In the genomic region with DNA sequence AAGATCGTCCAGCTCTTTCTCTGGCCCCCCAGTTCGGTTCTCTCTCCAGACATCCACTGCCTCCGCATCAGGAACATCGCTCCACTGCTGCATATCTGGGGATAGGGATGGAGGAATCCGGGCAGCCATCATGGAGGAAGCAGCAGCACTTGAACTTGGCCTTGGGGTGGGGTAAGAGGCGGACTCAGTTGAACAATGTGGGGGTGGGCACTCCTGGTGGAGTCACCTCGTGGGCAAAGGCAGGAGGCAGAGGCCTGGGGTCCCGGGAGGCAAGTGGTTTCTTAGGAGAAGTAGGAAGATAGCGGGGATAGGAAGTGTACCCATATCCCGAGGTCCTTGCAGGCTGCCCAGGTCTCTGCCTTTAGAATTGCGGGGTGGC, we compare ENCODE assay signal across 8 cellular contexts.
DNase-seq lines count a peak whose midpoint lies in the region; ATAC-seq, FAIRE-seq and TF ChIP-seq lines count a peak whose summit lies in the region.

No MANE protein-coding gene starts in this region.

- no peak overlapping the region for H4K8ac ChIP-seq in H1 (ENCODE audit: extremely low read depth, insufficient read depth, low read length)

- H3K9me3 Mint-ChIP-seq in naive thymus-derived CD8-positive, alpha-beta T cell: no peaks in the 10 kb centered on the region

- no peaks in the 10 kb centered on the region for H3K9me3 ChIP-seq in H1 (ENCODE audit: insufficient read depth in 2 of 2, low read depth in 1 of 2, low read length in 1 of 2)

- peak overlapping the region; percentile 46 to 85 (median 58) for H3K4me3 Mint-ChIP-seq in naive thymus-derived CD8-positive, alpha-beta T cell

- H4K5ac ChIP-seq in H1 (ENCODE audit: insufficient read length, low read depth, low read length): no peak overlapping the region

- H2BK12ac ChIP-seq in H1 (ENCODE audit: low read depth, low read length): 0 out of 2 replicates have a peak overlapping the region, but pooled peaks have one; percentile 19

- H3K9ac ChIP-seq in H1 (replicated peaks in 1 of 4; ENCODE audit: extremely low read depth in 1 of 4, low read depth in 3 of 4, low read length in 3 of 4): no peak overlapping the region

- H2AFZ ChIP-seq in H1 (ENCODE audit: low read length): peak overlapping the region; percentile 68

- H3K23me2 ChIP-seq in H1 (ENCODE audit: low read depth, low read length): peaks cover 5% of the 10 kb centered on the region; the same call in 1 of the 2 replicates

- no peak for TF ChIP-seq EP300 in H1 (IDR thresholded peaks at IDR 0.05; ENCODE audit: borderline replicate concordance in 1 of 2, low read depth in 2 of 2, low read length in 2 of 2)

- DNase-seq in AG10803 (ENCODE audit: low read depth): no peak
- DNase-seq in HuH-7 (ENCODE audit: low spot score): peak; percentile 39
- DNase-seq in H1 (ENCODE audit: low read depth in 1 of 2, low spot score in 2 of 2): peak in 1 of 2 experiments; percentile 65
- no peak for DNase-seq in naive thymus-derived CD8-positive, alpha-beta T cell
- no peak for DNase-seq in hepatic stellate cell (ENCODE audit: low spot score)
- no peak for DNase-seq in mucosa of gallbladder (ENCODE audit: low spot score)
- no peak for DNase-seq in activated naive CD4-positive, alpha-beta T cell treated with Interleukin-2 at 50 U/mL for 16 hours

- no peak for ATAC-seq in naive thymus-derived CD8-positive, alpha-beta T cell
- no peak for ATAC-seq in GM19328 (IDR thresholded peaks at IDR 0.05; ENCODE audit: unreplicated experiment)

- TF ChIP-seq RAD21 in H1 (IDR thresholded peaks at IDR 0.05 in 1 of 2, conservative IDR thresholded peaks at IDR 0.05 in 1 of 2; ENCODE audit: low read depth in 2 of 2, low read length in 2 of 2): no peak

- no peak overlapping the region for H3K4ac ChIP-seq in H1 (replicated peaks; ENCODE audit: insufficient read length, low read depth, low read length)

- no peak overlapping the region for H3K56ac ChIP-seq in H1 (replicated peaks; ENCODE audit: insufficient read length, low read depth, low read length)

- H3K27me3 ChIP-seq in H1 (replicated peaks in 1 of 4; ENCODE audit: control insufficient read depth in 3 of 4, extremely low read depth in 1 of 4, insufficient read depth in 3 of 4, low read length in 3 of 4): peaks cover 0 to 14% (median 10%) of the 10 kb centered on the region in 4 experiments; a peak in 6 of 7 replicates

- no peak overlapping the region for H4K91ac ChIP-seq in H1 (replicated peaks; ENCODE audit: insufficient read length, low read length)

- no peaks in the 10 kb centered on the region for H3K79me1 ChIP-seq in H1 (ENCODE audit: low read depth, low read length)

- H3K36me3 Mint-ChIP-seq in naive thymus-derived CD8-positive, alpha-beta T cell: no peaks in the 10 kb centered on the region

- no peak overlapping the region for H2BK5ac ChIP-seq in H1 (ENCODE audit: low read depth, low read length)

- H3K27me3 Mint-ChIP-seq in naive thymus-derived CD8-positive, alpha-beta T cell: peaks cover 21 to 73% (median 58%) of the 10 kb centered on the region in 5 donors

- no peak for FAIRE-seq in H1 (lab: Jason Lieb, UNC)

- H3K4me2 ChIP-seq in H1 (ENCODE audit: insufficient read depth in 1 of 2, low read depth in 2 of 2, low read length in 2 of 2): peak overlapping the region; percentile 73 to 75

- H2AK5ac ChIP-seq in H1 (ENCODE audit: low read depth, low read length): no peak overlapping the region

- POLR2A ChIA-PET in H1 (lab: Charles Lee; ENCODE audit: partially characterized antibody): interaction anchor here (1.0 to 1.1 kb wide), 2 partner anchors 22 to 136 kb away, joined by 3 read pairs; no protein-coding TSS in a partner anchor
- POLR2A ChIA-PET in naive thymus-derived CD8-positive, alpha-beta T cell (lab: Charles Lee): interaction anchor here (1.5 kb wide), 1 partner anchor 394 kb away, joined by 7 read pairs; no protein-coding TSS in a partner anchor

- TF ChIP-seq CTCF in AG10803 (conservative IDR thresholded peaks at IDR 0.05; ENCODE audit: low read length) (no peak), H1 (IDR thresholded peaks at IDR 0.05; ENCODE audit: control extremely low read depth in 1 of 3, insufficient read depth in 1 of 3, low read depth in 1 of 3, low read length in 3 of 3) (no peak)

- H3K27ac Mint-ChIP-seq in naive thymus-derived CD8-positive, alpha-beta T cell: no peak overlapping the region

- CTCF ChIA-PET in H1 (lab: Charles Lee; ENCODE audit: partially characterized antibody): interaction anchor here (0.7 to 5.4 kb wide), 83 partner anchors 9 to 543 kb away, joined by 3 to 79 read pairs (median 5); a partner anchor contains a TSS

- TF ChIP-seq POLR2A in H1 (IDR thresholded peaks at IDR 0.05; ENCODE audit: control extremely low read depth in 1 of 2, low read depth in 2 of 2, low read length in 2 of 2): no peak

- H3K23ac ChIP-seq in H1 (ENCODE audit: insufficient read length): no peak overlapping the region

- no peaks in the 10 kb centered on the region for H3K36me3 ChIP-seq in H1 (ENCODE audit: control insufficient read depth in 2 of 4, insufficient read depth in 4 of 4, low read length in 3 of 4)

- peaks cover 8 to 26% (median 17%) of the 10 kb centered on the region in 4 donors for H3K4me1 Mint-ChIP-seq in naive thymus-derived CD8-positive, alpha-beta T cell

- WGBS in H1 (ENCODE audit: extremely low coverage in 1 of 2, insufficient coverage in 1 of 2, insufficient read length in 1 of 2, insufficient replicate concordance in 2 of 2, low coverage in 1 of 2, low lambda C conversion rate in 2 of 2, missing lambda C conversion rate in 1 of 2), 2 experiments: 27% methylated on average over 11 of the region's 11 CpGs; no CpG with 5 or more reads in 1 of the 2 experiments

- no peak overlapping the region for H3K27ac ChIP-seq in H1 (ENCODE audit: low read depth, low read length)

- no peak overlapping the region for H2BK20ac ChIP-seq in H1 (ENCODE audit: low read length)

- H3K4me3 ChIP-seq in AG10803 (ENCODE audit: low read length) (peak overlapping the region; percentile 31), H1 (ENCODE audit: extremely low read depth in 1 of 4, insufficient read depth in 2 of 4, low read depth in 3 of 4, low read length in 4 of 4) (peak overlapping the region; percentile 8 to 59 (median 41))

- no peaks in the 10 kb centered on the region for H4K20me1 ChIP-seq in H1 (replicated peaks in 1 of 2; ENCODE audit: control insufficient read depth in 1 of 2, insufficient read depth in 2 of 2, low read length in 2 of 2)

- no peak overlapping the region for H2BK15ac ChIP-seq in H1 (ENCODE audit: low read length)

- no peak overlapping the region for H3K18ac ChIP-seq in H1 (ENCODE audit: extremely low read depth, low read length)

- H2BK120ac ChIP-seq in H1 (replicated peaks; ENCODE audit: low read depth, low read length): no peak overlapping the region

- H3K14ac ChIP-seq in H1 (ENCODE audit: insufficient read length): no peak overlapping the region

- H3K79me2 ChIP-seq in H1 (ENCODE audit: control insufficient read depth in 1 of 2, insufficient read depth in 2 of 2, low read length in 2 of 2): no peaks in the 10 kb centered on the region

- H3K4me1 ChIP-seq in H1 (replicated peaks in 1 of 4; ENCODE audit: control insufficient read depth in 3 of 4, insufficient read depth in 4 of 4, low read length in 3 of 4): peaks cover 0 to 12% (median 3%) of the 10 kb centered on the region in 4 experiments; a peak in 5 of 7 replicates

TF ChIP-seq in H1, 55 proteins besides CTCF, POLR2A, EP300 and RAD21:
- TF ChIP-seq TAF7 (optimal IDR thresholded peaks at IDR 0.05; ENCODE audit: borderline replicate concordance, low read depth, low read length): no peak
- no peak for TF ChIP-seq EZH2 (IDR thresholded peaks at IDR 0.05; ENCODE audit: low read depth, low read length, severe bottlenecking)
- no peak for TF ChIP-seq KDM1A (IDR thresholded peaks at IDR 0.05; ENCODE audit: borderline replicate concordance, low read length)
- TF ChIP-seq SP4 (IDR thresholded peaks at IDR 0.05; ENCODE audit: low read length): no peak
- no peak for TF ChIP-seq CREB1 (IDR thresholded peaks at IDR 0.05)
- TF ChIP-seq, protein P1, sequence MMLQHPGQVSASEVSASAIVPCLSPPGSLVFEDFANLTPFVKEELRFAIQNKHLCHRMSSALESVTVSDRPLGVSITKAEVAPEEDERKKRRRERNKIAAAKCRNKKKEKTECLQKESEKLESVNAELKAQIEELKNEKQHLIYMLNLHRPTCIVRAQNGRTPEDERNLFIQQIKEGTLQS (IDR thresholded peaks at IDR 0.05; ENCODE audit: insufficient read depth, low read depth, low read length): no peak
- no peak for TF ChIP-seq CEBPB (IDR thresholded peaks at IDR 0.05; ENCODE audit: low read depth, low read length)
- TF ChIP-seq, protein P2, sequence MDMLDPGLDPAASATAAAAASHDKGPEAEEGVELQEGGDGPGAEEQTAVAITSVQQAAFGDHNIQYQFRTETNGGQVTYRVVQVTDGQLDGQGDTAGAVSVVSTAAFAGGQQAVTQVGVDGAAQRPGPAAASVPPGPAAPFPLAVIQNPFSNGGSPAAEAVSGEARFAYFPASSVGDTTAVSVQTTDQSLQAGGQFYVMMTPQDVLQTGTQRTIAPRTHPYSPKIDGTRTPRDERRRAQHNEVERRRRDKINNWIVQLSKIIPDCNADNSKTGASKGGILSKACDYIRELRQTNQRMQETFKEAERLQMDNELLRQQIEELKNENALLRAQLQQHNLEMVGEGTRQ (IDR thresholded peaks at IDR 0.05; ENCODE audit: low read length): no peak
- no peak for TF ChIP-seq TCF12 (IDR thresholded peaks at IDR 0.05; ENCODE audit: low read depth, low read length)
- TF ChIP-seq BCL11A (IDR thresholded peaks at IDR 0.05; ENCODE audit: low read depth in 2 of 2, low read length in 2 of 2): no peak
- no peak for TF ChIP-seq SIX5 (IDR thresholded peaks at IDR 0.05; ENCODE audit: low read depth, low read length)
- no peak for TF ChIP-seq POU5F1 (IDR thresholded peaks at IDR 0.05; ENCODE audit: low read depth, low read length)
